1 cellular context compared by ENCODE assay signal in genomic region chr1:174157157-174157806, GRCh38.
TF ChIP-seq lines count a peak whose summit lies in the region.

No MANE protein-coding gene starts in this region.

TF ChIP-seq in GM12878, 131 proteins besides CTCF, POLR2A, EP300 and RAD21 (continued from another document):
- TF ChIP-seq RELB (IDR thresholded peaks at IDR 0.05; ENCODE audit: low read depth): peak; percentile 72; the same call in 1 of the 2 replicates
- TF ChIP-seq CBX3 (IDR thresholded peaks at IDR 0.05; ENCODE audit: borderline replicate concordance, low read depth): no peak
- TF ChIP-seq NFYA (IDR thresholded peaks at IDR 0.05; ENCODE audit: borderline replicate concordance, low read depth, low read length): no peak
- peak; percentile 23; the same call in 1 of the 2 replicates for TF ChIP-seq SMARCA5 (IDR thresholded peaks at IDR 0.05)
- 0 out of 2 replicates have a peak, but pooled peaks have one; percentile 8 for TF ChIP-seq TCF12 (IDR thresholded peaks at IDR 0.05; ENCODE audit: low read depth, low read length)
- TF ChIP-seq RELA (IDR thresholded peaks at IDR 0.05; ENCODE audit: borderline replicate concordance, partially characterized antibody): no peak
- no peak for TF ChIP-seq STAT1 (conservative IDR thresholded peaks at IDR 0.05)
- peak; percentile 84; the same call in 1 of the 2 replicates for TF ChIP-seq BACH1 (IDR thresholded peaks at IDR 0.05; ENCODE audit: borderline replicate concordance)
- peak; percentile 93 for TF ChIP-seq RCOR1 (conservative IDR thresholded peaks at IDR 0.05; ENCODE audit: low read depth, low read length)
- TF ChIP-seq SMAD5 (IDR thresholded peaks at IDR 0.05; ENCODE audit: low read depth): no peak
- TF ChIP-seq, protein P1, sequence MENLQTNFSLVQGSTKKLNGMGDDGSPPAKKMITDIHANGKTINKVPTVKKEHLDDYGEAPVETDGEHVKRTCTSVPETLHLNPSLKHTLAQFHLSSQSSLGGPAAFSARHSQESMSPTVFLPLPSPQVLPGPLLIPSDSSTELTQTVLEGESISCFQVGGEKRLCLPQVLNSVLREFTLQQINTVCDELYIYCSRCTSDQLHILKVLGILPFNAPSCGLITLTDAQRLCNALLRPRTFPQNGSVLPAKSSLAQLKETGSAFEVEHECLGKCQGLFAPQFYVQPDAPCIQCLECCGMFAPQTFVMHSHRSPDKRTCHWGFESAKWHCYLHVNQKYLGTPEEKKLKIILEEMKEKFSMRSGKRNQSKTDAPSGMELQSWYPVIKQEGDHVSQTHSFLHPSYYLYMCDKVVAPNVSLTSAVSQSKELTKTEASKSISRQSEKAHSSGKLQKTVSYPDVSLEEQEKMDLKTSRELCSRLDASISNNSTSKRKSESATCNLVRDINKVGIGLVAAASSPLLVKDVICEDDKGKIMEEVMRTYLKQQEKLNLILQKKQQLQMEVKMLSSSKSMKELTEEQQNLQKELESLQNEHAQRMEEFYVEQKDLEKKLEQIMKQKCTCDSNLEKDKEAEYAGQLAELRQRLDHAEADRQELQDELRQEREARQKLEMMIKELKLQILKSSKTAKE (IDR thresholded peaks at IDR 0.05; ENCODE audit: low read depth, poor library complexity, severe bottlenecking): peak; percentile 78
- TF ChIP-seq, protein P2, sequence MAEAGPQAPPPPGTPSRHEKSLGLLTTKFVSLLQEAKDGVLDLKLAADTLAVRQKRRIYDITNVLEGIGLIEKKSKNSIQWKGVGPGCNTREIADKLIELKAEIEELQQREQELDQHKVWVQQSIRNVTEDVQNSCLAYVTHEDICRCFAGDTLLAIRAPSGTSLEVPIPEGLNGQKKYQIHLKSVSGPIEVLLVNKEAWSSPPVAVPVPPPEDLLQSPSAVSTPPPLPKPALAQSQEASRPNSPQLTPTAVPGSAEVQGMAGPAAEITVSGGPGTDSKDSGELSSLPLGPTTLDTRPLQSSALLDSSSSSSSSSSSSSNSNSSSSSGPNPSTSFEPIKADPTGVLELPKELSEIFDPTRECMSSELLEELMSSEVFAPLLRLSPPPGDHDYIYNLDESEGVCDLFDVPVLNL (IDR thresholded peaks at IDR 0.05; ENCODE audit: low read depth, low read length): no peak
- peak; percentile 99 for TF ChIP-seq MTA3 (IDR thresholded peaks at IDR 0.05; ENCODE audit: borderline replicate concordance, low read length)
- no peak for TF ChIP-seq RB1 (IDR thresholded peaks at IDR 0.05; ENCODE audit: borderline replicate concordance)
- peak; percentile 85 for TF ChIP-seq TBL1XR1 (IDR thresholded peaks at IDR 0.05; ENCODE audit: low read depth, low read length)
TF ChIP-seq in GM12878: peak in this region for 50.
